ENCODE assay signal across 9 cellular contexts in the genomic region with DNA sequence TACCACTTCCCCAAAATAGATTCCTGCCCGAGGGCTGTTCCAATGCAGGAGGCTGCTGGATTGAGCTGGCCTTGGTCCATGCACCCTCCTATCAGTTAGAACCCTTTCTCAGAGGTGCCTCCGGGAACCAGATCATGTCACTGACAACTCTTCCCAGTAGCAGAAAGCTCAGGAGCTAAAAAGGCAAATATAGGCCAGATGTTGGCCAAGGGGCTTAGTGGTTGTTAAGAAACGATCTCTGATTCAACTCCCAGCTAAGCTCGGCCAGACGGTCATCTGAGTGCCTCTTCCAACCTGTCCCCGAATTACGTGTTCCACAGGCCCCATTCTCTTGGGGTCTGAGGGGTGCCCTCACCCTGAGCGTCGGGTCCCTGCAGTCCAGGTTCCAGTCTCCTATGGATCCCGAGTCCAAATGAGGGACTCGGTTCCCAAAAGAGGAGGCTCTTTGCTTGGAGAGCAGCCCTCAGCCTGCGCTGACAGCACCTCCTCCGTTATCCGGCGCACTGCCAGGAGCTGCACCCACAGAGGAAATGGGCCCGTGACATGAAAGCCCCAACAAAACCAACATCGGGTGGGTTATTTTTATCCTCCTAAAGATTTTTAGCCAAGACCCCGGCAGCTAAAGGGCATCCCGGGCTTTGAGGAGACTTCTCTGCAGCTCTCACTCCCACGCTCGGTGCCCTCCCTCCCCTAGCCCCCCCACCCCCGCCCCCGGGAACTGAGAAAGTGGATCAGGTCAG.
DNase-seq lines count a peak whose midpoint lies in the region; TF ChIP-seq lines count a peak whose summit lies in the region.
"Had no signal": no experiment of that assay in that cellular context is flagged by ENCODE, and none has a peak within 500 bp of the region (broad histone marks: within the 10 kb centered on the region; RNA-seq: fewer than 3 reads in every experiment).

No MANE protein-coding gene starts in this region.

- no peaks in the 10 kb centered on the region for H3K36me3 Mint-ChIP-seq in CD4-positive, alpha-beta memory T cell
- no peaks in the 10 kb centered on the region for H3K36me3 Mint-ChIP-seq in activated T-helper 1 cell treated with anti-CD3 and anti-CD28 coated beads, Interleukin-12 subunit alpha, Interleukin-12 subunit beta, Interleukin-2, Interleukin-4 antibody, amounts not matched to agents 30 ng/mL and 10 ng/mL and 1 ng/mL, durations not matched to agents 14 hours and 24 hours and 36 hours (ENCODE audit: low read depth)

- peak; percentile 46 to 62 (median 51) for DNase-seq in CD4-positive, alpha-beta memory T cell
- DNase-seq in MV-4-11 (lab: John Stamatoyannopoulos, UW) (peak; percentile 80), medulla oblongata (ENCODE audit: extremely low spot score) (peak; percentile 42), EL (no peak), KG1 (lab: John Stamatoyannopoulos, UW) (no peak), GM13977 (ENCODE audit: low spot score) (no peak), NCI-H2107 treated with DMSO at 0.1 percent for 48 hours (lab: John Stamatoyannopoulos, UW; ENCODE audit: unreplicated experiment) (no peak)
- DNase-seq in activated T-helper 1 cell treated with anti-CD3 and anti-CD28 coated beads, Interleukin-12 subunit alpha, Interleukin-12 subunit beta, Interleukin-2, Interleukin-4 antibody, amounts not matched to agents 30 ng/mL and 10 ng/mL and 1 ng/mL, durations not matched to agents 14 hours and 24 hours and 36 hours (ENCODE audit: low spot score) = no peak

- H3K36me3 ChIP-seq in CD4-positive, alpha-beta memory T cell (ENCODE audit: insufficient read depth, low read length) = no peaks in the 10 kb centered on the region

- peaks cover 0 to 2% of the 10 kb centered on the region in 2 donors for H3K27me3 Mint-ChIP-seq in CD4-positive, alpha-beta memory T cell
- H3K27me3 Mint-ChIP-seq in activated T-helper 1 cell treated with anti-CD3 and anti-CD28 coated beads, Interleukin-12 subunit alpha, Interleukin-12 subunit beta, Interleukin-2, Interleukin-4 antibody, amounts not matched to agents 30 ng/mL and 10 ng/mL and 1 ng/mL, durations not matched to agents 14 hours and 24 hours and 36 hours (ENCODE audit: insufficient read depth) = no peaks in the 10 kb centered on the region

- no peaks in the 10 kb centered on the region for H3K9me3 Mint-ChIP-seq in CD4-positive, alpha-beta memory T cell
- H3K9me3 Mint-ChIP-seq in activated T-helper 1 cell treated with anti-CD3 and anti-CD28 coated beads, Interleukin-12 subunit alpha, Interleukin-12 subunit beta, Interleukin-2, Interleukin-4 antibody, amounts not matched to agents 30 ng/mL and 10 ng/mL and 1 ng/mL, durations not matched to agents 14 hours and 24 hours and 36 hours = no peaks in the 10 kb centered on the region

- H3K27ac Mint-ChIP-seq in CD4-positive, alpha-beta memory T cell = peak overlapping the region in 2 of 7 donors; percentile 30 to 42
- no peak overlapping the region for H3K27ac Mint-ChIP-seq in activated T-helper 1 cell treated with anti-CD3 and anti-CD28 coated beads, Interleukin-12 subunit alpha, Interleukin-12 subunit beta, Interleukin-2, Interleukin-4 antibody, amounts not matched to agents 30 ng/mL and 10 ng/mL and 1 ng/mL, durations not matched to agents 14 hours and 24 hours and 36 hours

- in situ Hi-C loops in GM13977 (cut with MboI; ENCODE audit: low pct_unique_long_range_greater_than_20kb, low sequenced_read_pairs, unreplicated experiment) = no loop called here

- H3K4me3 ChIP-seq in CD4-positive, alpha-beta memory T cell (ENCODE audit: low read length in 2 of 2) = peak overlapping the region in 1 of 2 donors; percentile 29
- H3K4me3 ChIP-seq: lung had no signal

- no peaks in the 10 kb centered on the region for H3K27me3 ChIP-seq in CD4-positive, alpha-beta memory T cell (ENCODE audit: insufficient read depth, low read length)

- intact Hi-C loops in CD4-positive, alpha-beta memory T cell (cut with micrococcal nuclease) = loop anchor here (10.0 kb wide), 1 partner anchor 110 kb away; a partner anchor contains a TSS
- intact Hi-C loops in activated T-helper 1 cell treated with anti-CD3 and anti-CD28 coated beads, Interleukin-12 subunit alpha, Interleukin-12 subunit beta, Interleukin-2, Interleukin-4 antibody, amounts not matched to agents 30 ng/mL and 10 ng/mL and 1 ng/mL, durations not matched to agents 14 hours and 24 hours and 36 hours (cut with micrococcal nuclease) = no loop called here

- H3K4me1 Mint-ChIP-seq in CD4-positive, alpha-beta memory T cell = peaks cover 24 to 41% (median 34%) of the 10 kb centered on the region in 4 donors
- peaks cover 39% of the 10 kb centered on the region for H3K4me1 Mint-ChIP-seq in activated T-helper 1 cell treated with anti-CD3 and anti-CD28 coated beads, Interleukin-12 subunit alpha, Interleukin-12 subunit beta, Interleukin-2, Interleukin-4 antibody, amounts not matched to agents 30 ng/mL and 10 ng/mL and 1 ng/mL, durations not matched to agents 14 hours and 24 hours and 36 hours (ENCODE audit: low read depth)

- H3K9me3 ChIP-seq in CD4-positive, alpha-beta memory T cell (ENCODE audit: control insufficient read depth in 1 of 2, low read length in 2 of 2) = no peaks in the 10 kb centered on the region

- POLR2A ChIA-PET in CD4-positive, alpha-beta memory T cell (lab: Charles Lee; ENCODE audit: partially characterized antibody) = interaction anchor here (1.0 to 1.8 kb wide), 5 partner anchors 32 to 107 kb away, joined by 3 to 8 read pairs (median 4); a partner anchor contains a TSS

- H3K4me3 Mint-ChIP-seq in CD4-positive, alpha-beta memory T cell = peak overlapping the region; percentile 43 to 84 (median 66)
- H3K4me3 Mint-ChIP-seq in activated T-helper 1 cell treated with anti-CD3 and anti-CD28 coated beads, Interleukin-12 subunit alpha, Interleukin-12 subunit beta, Interleukin-2, Interleukin-4 antibody, amounts not matched to agents 30 ng/mL and 10 ng/mL and 1 ng/mL, durations not matched to agents 14 hours and 24 hours and 36 hours = peak overlapping the region; percentile 29

- H3K4me1 ChIP-seq in CD4-positive, alpha-beta memory T cell (ENCODE audit: insufficient read depth, low read length) = peaks cover 27% of the 10 kb centered on the region

- TF ChIP-seq CTCF in GM13977 (IDR thresholded peaks at IDR 0.05; ENCODE audit: extremely low read depth, insufficient read depth, missing control alignments) = no peak

- H3K27ac ChIP-seq in CD4-positive, alpha-beta memory T cell (ENCODE audit: low read depth, low read length) = no peak overlapping the region

- CTCF ChIA-PET in CD4-positive, alpha-beta memory T cell (lab: Charles Lee; ENCODE audit: partially characterized antibody) = interaction anchor here (1.3 kb wide), 1 partner anchor 10 kb away, joined by 3 read pairs; no protein-coding TSS in a partner anchor

Comparison
In these comparisons a context has a peak if more than half of its experiments do, and no peak if none do; other contexts are left out.
1. DNase-seq: peak in CD4-positive, alpha-beta memory T cell (5 of 5), MV-4-11 (single experiment) and medulla oblongata (single experiment); none in activated T-helper 1 cell treated with anti-CD3 and anti-CD28 coated beads, Interleukin-12 subunit alpha, Interleukin-12 subunit beta, Interleukin-2, Interleukin-4 antibody, amounts not matched to agents 30 ng/mL and 10 ng/mL and 1 ng/mL, durations not matched to agents 14 hours and 24 hours and 36 hours (single experiment), EL (single experiment), KG1 (single experiment), GM13977 (single experiment) and NCI-H2107 treated with DMSO at 0.1 percent for 48 hours (single experiment).